In the genomic region with DNA sequence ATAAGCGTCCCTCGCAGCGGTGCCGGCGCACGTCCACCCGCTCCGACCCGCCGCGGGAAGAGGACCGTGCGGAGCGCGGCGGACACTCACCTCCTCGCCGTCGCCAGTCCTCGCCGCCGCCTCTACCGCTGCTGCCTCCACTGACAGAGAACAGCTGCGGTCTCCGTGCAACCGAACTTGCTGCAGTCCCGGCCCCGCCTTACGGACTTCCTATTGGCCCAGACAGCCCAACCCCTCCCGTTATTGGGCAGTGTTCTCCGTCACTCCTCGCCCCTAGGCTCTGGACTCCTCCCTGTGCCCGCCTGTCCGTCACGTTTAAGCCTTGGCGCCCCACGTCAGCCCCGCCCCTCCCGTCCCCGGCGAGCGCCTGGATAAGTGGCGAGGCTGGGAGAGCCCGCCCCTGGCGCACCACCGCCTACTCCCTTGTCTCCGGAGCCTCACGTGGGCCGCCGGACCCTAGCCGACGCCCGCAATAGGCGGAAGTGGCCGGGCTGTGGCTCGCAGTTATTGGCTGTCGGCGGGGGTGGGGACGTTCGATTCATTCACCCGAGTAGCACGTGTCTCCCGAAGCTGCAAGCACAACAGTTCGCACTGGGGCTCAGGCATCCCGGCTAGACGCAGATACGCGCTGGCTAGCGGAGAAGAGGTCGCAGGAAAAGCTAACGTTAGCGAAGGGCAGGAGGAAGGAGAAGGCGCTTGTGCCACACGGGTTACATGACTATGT, we compare ENCODE assay signal across 8 cellular contexts. TPM values are rescaled to one million over a fixed set of nuclear protein-coding genes. Genes with fewer than 3 reads are reported as not detected.
A peak's percentile ranks its signal among the peaks of the same experiment; 100 is the strongest.
DNase-seq lines count a peak whose midpoint lies in the region; ATAC-seq and FAIRE-seq lines count a peak whose summit lies in the region.

A gene with protein sequence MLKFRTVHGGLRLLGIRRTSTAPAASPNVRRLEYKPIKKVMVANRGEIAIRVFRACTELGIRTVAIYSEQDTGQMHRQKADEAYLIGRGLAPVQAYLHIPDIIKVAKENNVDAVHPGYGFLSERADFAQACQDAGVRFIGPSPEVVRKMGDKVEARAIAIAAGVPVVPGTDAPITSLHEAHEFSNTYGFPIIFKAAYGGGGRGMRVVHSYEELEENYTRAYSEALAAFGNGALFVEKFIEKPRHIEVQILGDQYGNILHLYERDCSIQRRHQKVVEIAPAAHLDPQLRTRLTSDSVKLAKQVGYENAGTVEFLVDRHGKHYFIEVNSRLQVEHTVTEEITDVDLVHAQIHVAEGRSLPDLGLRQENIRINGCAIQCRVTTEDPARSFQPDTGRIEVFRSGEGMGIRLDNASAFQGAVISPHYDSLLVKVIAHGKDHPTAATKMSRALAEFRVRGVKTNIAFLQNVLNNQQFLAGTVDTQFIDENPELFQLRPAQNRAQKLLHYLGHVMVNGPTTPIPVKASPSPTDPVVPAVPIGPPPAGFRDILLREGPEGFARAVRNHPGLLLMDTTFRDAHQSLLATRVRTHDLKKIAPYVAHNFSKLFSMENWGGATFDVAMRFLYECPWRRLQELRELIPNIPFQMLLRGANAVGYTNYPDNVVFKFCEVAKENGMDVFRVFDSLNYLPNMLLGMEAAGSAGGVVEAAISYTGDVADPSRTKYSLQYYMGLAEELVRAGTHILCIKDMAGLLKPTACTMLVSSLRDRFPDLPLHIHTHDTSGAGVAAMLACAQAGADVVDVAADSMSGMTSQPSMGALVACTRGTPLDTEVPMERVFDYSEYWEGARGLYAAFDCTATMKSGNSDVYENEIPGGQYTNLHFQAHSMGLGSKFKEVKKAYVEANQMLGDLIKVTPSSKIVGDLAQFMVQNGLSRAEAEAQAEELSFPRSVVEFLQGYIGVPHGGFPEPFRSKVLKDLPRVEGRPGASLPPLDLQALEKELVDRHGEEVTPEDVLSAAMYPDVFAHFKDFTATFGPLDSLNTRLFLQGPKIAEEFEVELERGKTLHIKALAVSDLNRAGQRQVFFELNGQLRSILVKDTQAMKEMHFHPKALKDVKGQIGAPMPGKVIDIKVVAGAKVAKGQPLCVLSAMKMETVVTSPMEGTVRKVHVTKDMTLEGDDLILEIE (minus strand): TSS at position 152 of the 724 bp plus-strand sequence. CDS start 86,224 bp downstream, outside the sequence.

- no peaks in the 10 kb centered on the region for H3K9me3 Mint-ChIP-seq in activated CD4-positive, alpha-beta T cell treated with anti-CD3 and anti-CD28 coated beads, Interleukin-2, amount 10 ng/mL, durations not matched to agents 24 days and 14 days

- FAIRE-seq in colon (lab: Jason Lieb, UNC), result peak; percentile 38

- peak within 1 kb of the TSS; percentile 85 for H3K4me3 Mint-ChIP-seq in activated CD4-positive, alpha-beta T cell treated with anti-CD3 and anti-CD28 coated beads, Interleukin-2, amount 10 ng/mL, durations not matched to agents 24 days and 14 days

- peak; percentile 94 for ATAC-seq in GM19025 (IDR thresholded peaks at IDR 0.05; ENCODE audit: low read depth, unreplicated experiment)
- ATAC-seq in HG03342 (IDR thresholded peaks at IDR 0.05; ENCODE audit: unreplicated experiment), result peak; percentile 96

- no peaks in the 10 kb centered on the region for H3K36me3 Mint-ChIP-seq in activated CD4-positive, alpha-beta T cell treated with anti-CD3 and anti-CD28 coated beads, Interleukin-2, amount 10 ng/mL, durations not matched to agents 24 days and 14 days (ENCODE audit: low read depth)

- peak; percentile 99 for DNase-seq in AG08395 (ENCODE audit: low spot score)
- DNase-seq in NCI-H446 treated with DMSO at 0.1 percent for 48 hours (lab: John Stamatoyannopoulos, UW), result peak; percentile 100
- peak; percentile 99 for DNase-seq in activated CD4-positive, alpha-beta T cell treated with anti-CD3 and anti-CD28 coated beads, Interleukin-2, amount 10 ng/mL, durations not matched to agents 24 days and 14 days
- peak; percentile 98 for DNase-seq in kidney glomerular epithelial cell (lab: John Stamatoyannopoulos, UW)
- peak; percentile 96 to 98 for DNase-seq in stimulated activated CD4-positive, alpha-beta T cell treated with anti-CD3 and anti-CD28 coated beads, Interleukin-15, amount 100 ng/mL, for 48 hours (ENCODE audit: low read depth in 2 of 2)

- intact Hi-C loops in activated CD4-positive, alpha-beta T cell treated with anti-CD3 and anti-CD28 coated beads, Interleukin-2, amount 10 ng/mL, durations not matched to agents 24 days and 14 days (cut with micrococcal nuclease), result loop anchor here (5.0 to 10.0 kb wide), 4 partner anchors 64 to 611 kb away; a partner anchor contains a TSS

- peak within 1 kb of the TSS; percentile 94 for H3K27ac Mint-ChIP-seq in activated CD4-positive, alpha-beta T cell treated with anti-CD3 and anti-CD28 coated beads, Interleukin-2, amount 10 ng/mL, durations not matched to agents 24 days and 14 days

- no peaks in the 10 kb centered on the region for H3K27me3 Mint-ChIP-seq in activated CD4-positive, alpha-beta T cell treated with anti-CD3 and anti-CD28 coated beads, Interleukin-2, amount 10 ng/mL, durations not matched to agents 24 days and 14 days

- H3K4me1 Mint-ChIP-seq in activated CD4-positive, alpha-beta T cell treated with anti-CD3 and anti-CD28 coated beads, Interleukin-2, amount 10 ng/mL, durations not matched to agents 24 days and 14 days, result peaks cover 20% of the 10 kb centered on the region

RNA-seq across cellular contexts. Expression of the gene that starts here (rescaled TPM):
- 13.1 and 15.7 TPM in 2 replicates for total RNA-seq in activated CD4-positive, alpha-beta T cell treated with anti-CD3 and anti-CD28 coated beads, Interleukin-2, amount 10 ng/mL, durations not matched to agents 24 days and 14 days

Comparison
In these comparisons a context has a peak if more than half of its experiments do, and no peak if none do; other contexts are left out.
1. Peak in every context shown above with its lines: DNase-seq and ATAC-seq.